Comparison of ENCODE assay signal across 21 cellular contexts in the genomic region with DNA sequence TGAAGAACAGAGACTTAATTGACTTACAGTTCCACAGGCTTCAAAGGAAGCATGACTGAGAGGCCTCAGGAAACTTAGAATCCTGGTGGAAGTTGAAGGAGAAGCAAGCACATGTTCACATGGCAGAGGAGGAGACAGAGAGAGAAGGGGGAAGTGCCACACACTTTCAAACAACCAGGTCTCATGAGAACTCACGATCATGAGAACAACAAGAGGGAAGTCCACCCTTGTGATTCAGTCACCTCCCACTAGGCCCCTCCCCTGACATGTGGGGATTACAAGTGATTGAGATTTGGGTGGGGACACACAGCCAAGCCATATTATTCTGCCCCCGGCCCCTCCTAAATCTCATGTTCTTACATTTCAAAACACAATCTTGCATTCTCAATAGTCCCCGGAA.
"Had no signal": no experiment of that assay in that cellular context is flagged by ENCODE, and none has a peak within 500 bp of the region (broad histone marks: within the 10 kb centered on the region; RNA-seq: fewer than 3 reads in every experiment).

No MANE protein-coding gene starts in this region.

- DNase-seq: activated CD4-positive, alpha-beta T cell treated with anti-CD3 and anti-CD28 coated beads for 1 hour; activated CD4-positive, alpha-beta T cell treated with anti-CD3 and anti-CD28 coated beads, Interleukin-2, amount 50 U/mL, for 1 hour; activated CD8-positive, alpha-beta memory T cell treated with anti-CD3 and anti-CD28 coated beads for 24 hours; activated CD8-positive, alpha-beta memory T cell treated with anti-CD3 and anti-CD28 coated beads, Interleukin-2, amount 50 U/mL, for 4 hours; activated naive CD4-positive, alpha-beta T cell treated with Interleukin-2 at 50 U/mL for 16 hours; activated naive CD8-positive, alpha-beta T cell treated with anti-CD3 and anti-CD28 coated beads for 36 hours; activated T-cell treated with anti-CD3 and anti-CD28 coated beads, Interleukin-2, amount 50 U/mL, for 4 hours; dorsolateral prefrontal cortex; effector memory CD8-positive, alpha-beta T cell; occipital lobe; posterior cingulate gyrus; stimulated activated CD4-positive, alpha-beta T cell treated with anti-CD3 and anti-CD28 coated beads, Interleukin-2, amount 100 ng/mL, for 48 hours; stimulated activated CD8-positive, alpha-beta memory T cell treated with anti-CD3 and anti-CD28 coated beads, Interleukin-4, amount 100 ng/mL, for 48 hours; stimulated activated naive CD4-positive, alpha-beta T cell; testis; trophoblast cell had no signal

- H3K4me3 Mint-ChIP-seq: activated naive CD8-positive, alpha-beta T cell treated with anti-CD3 and anti-CD28 coated beads for 36 hours; activated T-cell treated with anti-CD3 and anti-CD28 coated beads, Interleukin-2, amount 50 U/mL, for 4 hours; T-helper 2 cell treated with Interferon-gamma antibody and Interleukin-4, amounts not matched to agents 5 μg/mL and 100 μg/mL, for 36 hours had no signal

- H3K9me3 ChIP-seq: testis had no signal

- H3K4me1 ChIP-seq: testis, vagina had no signal

- H3K27ac ChIP-seq: dorsolateral prefrontal cortex, esophagus muscularis mucosa, testis, vagina had no signal

- H3K27me3 Mint-ChIP-seq: activated naive CD8-positive, alpha-beta T cell treated with anti-CD3 and anti-CD28 coated beads for 36 hours; central memory CD8-positive, alpha-beta T cell; effector memory CD8-positive, alpha-beta T cell had no signal

- H3K27me3 ChIP-seq: dorsolateral prefrontal cortex, esophagus muscularis mucosa, testis, vagina had no signal

- ATAC-seq: activated T-cell treated with anti-CD3 and anti-CD28 coated beads, Interleukin-2, amount 50 U/mL, for 4 hours; effector memory CD8-positive, alpha-beta T cell; sciatic nerve had no signal

- H3K27ac Mint-ChIP-seq: activated naive CD8-positive, alpha-beta T cell treated with anti-CD3 and anti-CD28 coated beads for 36 hours; effector memory CD8-positive, alpha-beta T cell; T-helper 2 cell treated with Interferon-gamma antibody and Interleukin-4, amounts not matched to agents 5 μg/mL and 100 μg/mL, for 36 hours had no signal

- H3K36me3 ChIP-seq: vagina had no signal

- H3K4me3 ChIP-seq: dorsolateral prefrontal cortex, esophagus muscularis mucosa, testis, vagina had no signal
